In genomic region chr13:100490692-100491091, GRCh38 we compare ENCODE assay signal across 13 cellular contexts.
DNase-seq lines count a peak whose midpoint lies in the region; ATAC-seq, FAIRE-seq and TF ChIP-seq lines count a peak whose summit lies in the region.
"Had no signal": no experiment of that assay in that cellular context is flagged by ENCODE, and none has a peak within 500 bp of the region (broad histone marks: within the 10 kb centered on the region; RNA-seq: fewer than 3 reads in every experiment).

No MANE protein-coding gene starts in this region.

- no peaks in the 10 kb centered on the region for H3K9me3 ChIP-seq in HUES64 (ENCODE audit: insufficient read depth, low read depth, low read length)
- no peaks in the 10 kb centered on the region for H3K9me3 ChIP-seq in endothelial cell of umbilical vein (replicated peaks; ENCODE audit: control insufficient read depth, insufficient read depth, low read length)
- no peaks in the 10 kb centered on the region for H3K9me3 ChIP-seq in skeletal muscle satellite cell (replicated peaks; ENCODE audit: low read length)
- H3K9me3 ChIP-seq in uterus = no peaks in the 10 kb centered on the region
- H3K9me3 ChIP-seq: ovary, SJSA1, testis had no signal

- no peaks in the 10 kb centered on the region for H3K36me3 ChIP-seq in HUES64 (ENCODE audit: insufficient read depth, low read length)
- H3K36me3 ChIP-seq in endothelial cell of umbilical vein (ENCODE audit: control insufficient read depth in 2 of 2, extremely low read depth in 1 of 2, insufficient read depth in 2 of 2, low read length in 2 of 2) = no peaks in the 10 kb centered on the region
- no peaks in the 10 kb centered on the region for H3K36me3 ChIP-seq in skeletal muscle satellite cell (ENCODE audit: insufficient read depth, low read length)
- no peaks in the 10 kb centered on the region for H3K36me3 ChIP-seq in uterus
- H3K36me3 ChIP-seq: ovary, SJSA1 had no signal

- dilution Hi-C loops in endothelial cell of umbilical vein (cut with MboI; ENCODE audit: extremely low pct_ligation_motif_present, low sequenced_read_pairs) = no loop called here

- H3K27me3 ChIP-seq in HUES64 (ENCODE audit: insufficient read depth, low read length) (no peaks in the 10 kb centered on the region), endothelial cell of umbilical vein (ENCODE audit: control insufficient read depth in 2 of 2, insufficient read depth in 2 of 2, low read length in 2 of 2) (no peaks in the 10 kb centered on the region), skeletal muscle satellite cell (ENCODE audit: control insufficient read depth, insufficient read depth, low read length) (no peaks in the 10 kb centered on the region), uterus (no peaks in the 10 kb centered on the region)
- H3K27me3 ChIP-seq: ovary, SJSA1, testis had no signal

- FAIRE-seq in endothelial cell of umbilical vein (lab: Jason Lieb, UNC) = no peak

- no peak overlapping the region for H2AFZ ChIP-seq in endothelial cell of umbilical vein (ENCODE audit: low read depth, low read length)
- H2AFZ ChIP-seq: GM23248 had no signal

- no peak for TF ChIP-seq POLR2A in endothelial cell of umbilical vein (IDR thresholded peaks at IDR 0.05; ENCODE audit: low read depth, low read length)
- TF ChIP-seq POLR2A in uterus (IDR thresholded peaks at IDR 0.05) = no peak

- no peak overlapping the region for H3K4me3 ChIP-seq in HUES64 (ENCODE audit: low read length)
- no peak overlapping the region for H3K4me3 ChIP-seq in endothelial cell of umbilical vein (replicated peaks in 1 of 3; ENCODE audit: insufficient read depth in 1 of 3, low read depth in 1 of 3, low read length in 3 of 3)
- H3K4me3 ChIP-seq in skeletal muscle satellite cell (ENCODE audit: low read length) = no peak overlapping the region
- H3K4me3 ChIP-seq in uterus = no peak overlapping the region
- H3K4me3 ChIP-seq: GM23248, ovary, SJSA1, testis had no signal

- ATAC-seq in GM19328 (IDR thresholded peaks at IDR 0.05; ENCODE audit: unreplicated experiment) (no peak), GM21723 (IDR thresholded peaks at IDR 0.05; ENCODE audit: unreplicated experiment) (no peak)

- WGBS in HUES64 = 11% methylated on average over 4 of the region's 4 CpGs

- no peak for TF ChIP-seq CTCF in endothelial cell of umbilical vein (IDR thresholded peaks at IDR 0.05; ENCODE audit: extremely low read depth in 1 of 2, insufficient read depth in 1 of 2, low read depth in 1 of 2, low read length in 2 of 2)
- TF ChIP-seq CTCF in uterus (IDR thresholded peaks at IDR 0.05) = no peak

- H3K27ac ChIP-seq in HUES64 (ENCODE audit: low read depth, low read length) (peak overlapping the region; percentile 83), endothelial cell of umbilical vein (ENCODE audit: insufficient read depth, low read depth, low read length) (no peak overlapping the region), uterus (peak overlapping the region in 1 of 2 donors; percentile 60)
- H3K27ac ChIP-seq: GM23248, SJSA1, testis had no signal

- peaks cover 33% of the 10 kb centered on the region for H3K4me1 ChIP-seq in HUES64 (ENCODE audit: insufficient read depth, low read length)
- H3K4me1 ChIP-seq in endothelial cell of umbilical vein (ENCODE audit: control insufficient read depth, extremely low read depth, insufficient read depth, low read length) = peaks cover 11% of the 10 kb centered on the region
- H3K4me1 ChIP-seq in skeletal muscle satellite cell (ENCODE audit: control insufficient read depth, insufficient read depth, low read length) = peaks cover 19% of the 10 kb centered on the region
- no peaks in the 10 kb centered on the region for H3K4me1 ChIP-seq in uterus
- H3K4me1 ChIP-seq: SJSA1, testis had no signal

- CTCF ChIA-PET in endothelial cell of umbilical vein (lab: Charles Lee) = interaction anchor here (0.9 to 1.4 kb wide), 2 partner anchors 10 to 39 kb away, joined by 3 read pairs; no protein-coding TSS in a partner anchor

- no peaks in the 10 kb centered on the region for H3K79me2 ChIP-seq in endothelial cell of umbilical vein (ENCODE audit: control insufficient read depth, insufficient read depth, low read length)

- intact Hi-C loops in endothelial cell of umbilical vein (cut with micrococcal nuclease) (no loop called here), uterus (cut with DNase I; ENCODE audit: low total_unique reads) (no loop called here)

- POLR2A ChIA-PET in endothelial cell of umbilical vein (lab: Charles Lee) = no interaction called here

- no peaks in the 10 kb centered on the region for H4K20me1 ChIP-seq in endothelial cell of umbilical vein (replicated peaks; ENCODE audit: control insufficient read depth, extremely low read depth, insufficient read depth, low read length)

- no peak overlapping the region for H3K9ac ChIP-seq in HUES64 (ENCODE audit: low read depth, low read length)
- H3K9ac ChIP-seq in endothelial cell of umbilical vein (replicated peaks; ENCODE audit: extremely low read depth, insufficient read depth, low read length) = no peak overlapping the region
- no peak overlapping the region for H3K9ac ChIP-seq in skeletal muscle satellite cell (ENCODE audit: low read depth, low read length)
- H3K9ac ChIP-seq: GM23248 had no signal

- H3K9me1 ChIP-seq in endothelial cell of umbilical vein (replicated peaks; ENCODE audit: control insufficient read depth, extremely low read depth, insufficient read depth, low read length) = no peaks in the 10 kb centered on the region

- BruUV-seq in endothelial cell of umbilical vein (replicated peaks; lab: Mats Ljungman, UMichigan) = no TSS peak

- DNase-seq in NCI-H345 (lab: John Stamatoyannopoulos, UW) (peak; percentile 78), endothelial cell of umbilical vein (ENCODE audit: low read depth, low spot score) (no peak), uterus (no peak)
- no peak for DNase-seq in activated T-cell treated with anti-CD3 and anti-CD28 coated beads, Interleukin-2, amount 50 U/mL, for 1 hour
- DNase-seq: activated CD4-positive, alpha-beta T cell treated with anti-CD3 and anti-CD28 coated beads, Interleukin-2, amount 10 ng/mL, durations not matched to agents 24 days and 14 days; GM23248; testis had no signal

- H3K4me2 ChIP-seq in endothelial cell of umbilical vein (ENCODE audit: insufficient read depth, low read length) = peak overlapping the region; percentile 23
- H3K4me2 ChIP-seq in skeletal muscle satellite cell (ENCODE audit: low read length) = peak overlapping the region; percentile 19

TF ChIP-seq in endothelial cell of umbilical vein, 7 proteins besides CTCF, POLR2A, EP300 and RAD21:
- TF ChIP-seq MYC (IDR thresholded peaks at IDR 0.05; ENCODE audit: low read depth, low read length) = no peak
